Comparison of ENCODE assay signal across 8 cellular contexts in the genomic region with DNA sequence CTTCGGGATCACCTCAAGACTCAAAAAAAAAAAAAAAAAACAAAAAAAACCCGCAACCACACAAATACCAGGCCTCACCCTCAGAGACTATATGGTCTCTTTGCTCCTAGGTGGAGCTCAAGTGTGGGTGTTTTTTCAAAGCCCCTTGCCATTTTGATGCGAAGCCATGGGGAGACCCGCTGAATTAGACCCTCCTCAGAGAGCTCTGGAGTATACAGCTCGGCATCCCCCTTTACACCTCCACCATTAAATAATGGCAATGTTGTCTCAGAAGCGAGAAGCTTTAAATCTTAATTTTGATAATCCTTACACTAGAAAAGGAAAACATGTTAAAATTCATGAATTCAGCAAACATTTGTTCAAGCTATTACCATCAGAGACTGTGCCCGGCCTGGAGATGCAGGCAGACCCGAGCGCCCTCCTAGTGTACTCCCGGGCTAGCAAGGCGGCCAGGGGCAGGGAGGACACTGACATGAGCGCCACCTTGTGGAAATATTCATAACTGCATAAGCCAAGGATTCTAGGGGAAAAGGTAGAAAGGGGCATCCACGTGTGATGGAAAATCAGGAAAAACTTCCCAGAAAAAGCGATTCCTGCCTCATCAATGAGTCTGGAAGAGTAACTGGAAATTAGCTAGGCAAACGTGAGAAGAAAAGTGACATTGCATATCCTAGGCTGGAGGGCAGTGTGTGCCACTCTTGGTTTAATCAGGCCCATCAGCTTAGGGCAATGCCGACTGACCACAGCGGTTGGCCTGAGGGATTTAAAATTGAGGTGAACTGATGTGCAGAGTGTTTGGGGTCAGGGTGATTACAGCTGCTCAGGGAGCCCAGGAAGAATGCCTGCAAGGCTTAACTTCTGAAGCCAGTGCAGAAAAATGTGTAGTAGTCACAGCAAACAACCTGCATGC.
DNase-seq lines count a peak whose midpoint lies in the region; ATAC-seq and FAIRE-seq lines count a peak whose summit lies in the region.

No MANE protein-coding gene starts in this region.

- no peaks in the 10 kb centered on the region for H3K79me1 ChIP-seq in trophoblast cell (ENCODE audit: low read length)

- no CpG with 5 or more reads among the region's 17 CpGs for WGBS in trophoblast cell (ENCODE audit: extremely low coverage, insufficient coverage, insufficient read length)

- no peak overlapping the region for H4K8ac ChIP-seq in trophoblast cell (ENCODE audit: low read depth, low read length)

- no peak overlapping the region for H3K4me3 ChIP-seq in Jurkat, Clone E6-1 (ENCODE audit: low read length)
- no peak overlapping the region for H3K4me3 ChIP-seq in trophoblast cell (ENCODE audit: low read depth, low read length)

- H3K27ac ChIP-seq in trophoblast cell (ENCODE audit: low read depth, low read length), result no peak overlapping the region

- H3K9me3 ChIP-seq in trophoblast cell (ENCODE audit: insufficient read depth, low read depth, low read length), result no peaks in the 10 kb centered on the region

- no peak overlapping the region for H2BK120ac ChIP-seq in trophoblast cell (ENCODE audit: insufficient read depth, low read length, poor library complexity)

- H2BK5ac ChIP-seq in trophoblast cell (ENCODE audit: low read depth, low read length, poor library complexity), result no peak overlapping the region

- H3K23ac ChIP-seq in trophoblast cell (ENCODE audit: low read length), result no peak overlapping the region

- H3K79me2 ChIP-seq in trophoblast cell (ENCODE audit: control insufficient read depth, insufficient read depth, low read length, poor library complexity), result no peaks in the 10 kb centered on the region

- H2AFZ ChIP-seq in trophoblast cell (ENCODE audit: insufficient read depth, low read length, poor library complexity), result no peak overlapping the region

- no peak overlapping the region for H2AK5ac ChIP-seq in trophoblast cell (ENCODE audit: low read length)

- no peaks in the 10 kb centered on the region for H3K27me3 ChIP-seq in trophoblast cell (ENCODE audit: insufficient read depth, low read length)

- peak; percentile 53 for ATAC-seq in GM21381 (IDR thresholded peaks at IDR 0.05; ENCODE audit: unreplicated experiment)

- H3K18ac ChIP-seq in trophoblast cell (ENCODE audit: low read length), result no peak overlapping the region

- DNase-seq in DMS 273 (lab: John Stamatoyannopoulos, UW; ENCODE audit: unreplicated experiment) (peak; percentile 87), RPMI7951 (ENCODE audit: low read depth) (peak; percentile 43), germinal center (ENCODE audit: low spot score) (peak; percentile 81), trophoblast cell (peak; percentile 42 to 79), urothelium cell line (ENCODE audit: low spot score) (peak; percentile 84)
- peak; percentile 24 for DNase-seq in Jurkat, Clone E6-1 (ENCODE audit: low read depth, low spot score)
- peak; percentile 79 for DNase-seq in activated effector memory CD4-positive, alpha-beta T cell treated with anti-CD3 and anti-CD28 coated beads, Interleukin-2, amount 50 U/mL, for 16 hours

- no peak overlapping the region for H3K4ac ChIP-seq in trophoblast cell (ENCODE audit: low read depth, low read length)

- H3K14ac ChIP-seq in trophoblast cell (ENCODE audit: low read length), result no peak overlapping the region

- H4K91ac ChIP-seq in trophoblast cell (ENCODE audit: low read depth, low read length), result no peak overlapping the region

- no peak for FAIRE-seq in urothelium cell line (lab: Jason Lieb, UNC)

- no peaks in the 10 kb centered on the region for H3K4me1 ChIP-seq in trophoblast cell (ENCODE audit: control insufficient read depth in 1 of 2, insufficient read depth in 2 of 2, low read length in 2 of 2)

- H4K12ac ChIP-seq in trophoblast cell (ENCODE audit: low read depth, low read length), result no peak overlapping the region

- no peak overlapping the region for H2BK12ac ChIP-seq in trophoblast cell (ENCODE audit: low read length)

- H3K9ac ChIP-seq in trophoblast cell (ENCODE audit: low read length), result no peak overlapping the region

- no peak overlapping the region for H3K4me2 ChIP-seq in trophoblast cell (ENCODE audit: low read length)

- H3K36me3 ChIP-seq in trophoblast cell (ENCODE audit: control insufficient read depth in 1 of 2, insufficient read depth in 2 of 2, low read length in 2 of 2), result no peaks in the 10 kb centered on the region

Comparison
In these comparisons a context has a peak if more than half of its experiments do, and no peak if none do; other contexts are left out.
1. DNase-seq: peak in every context shown above with its lines; median percentile 87 in DMS 273; 84 in urothelium cell line; 81 in germinal center; 79 in activated effector memory CD4-positive, alpha-beta T cell treated with anti-CD3 and anti-CD28 coated beads, Interleukin-2, amount 50 U/mL, for 16 hours; 60 in trophoblast cell; 43 in RPMI7951; 24 in Jurkat, Clone E6-1.